In genomic region chr12:132006056-132006680, GRCh38 we compare ENCODE assay signal across 25 cellular contexts. TPM values are rescaled to one million over a fixed set of nuclear protein-coding genes. Genes with fewer than 3 reads are reported as not detected.
A peak's percentile ranks its signal among the peaks of the same experiment; 100 is the strongest.
DNase-seq lines count a peak whose midpoint lies in the region; ATAC-seq and TF ChIP-seq lines count a peak whose summit lies in the region.
"Had no signal": no experiment of that assay in that cellular context is flagged by ENCODE, and none has a peak within 500 bp of the region (broad histone marks: within the 10 kb centered on the region; RNA-seq: fewer than 3 reads in every experiment).

No MANE protein-coding gene starts in this region.

- ATAC-seq in GM21423 (IDR thresholded peaks at IDR 0.05; ENCODE audit: unreplicated experiment), result no peak
- ATAC-seq in HG03460 (IDR thresholded peaks at IDR 0.05; ENCODE audit: unreplicated experiment), result no peak
- ATAC-seq: body of pancreas, K562, PC-3, WTC11 had no signal

- H3K4me1 Mint-ChIP-seq in CD14-positive monocyte (peaks cover 4% of the 10 kb centered on the region), endothelial cell (ENCODE audit: unreplicated experiment) (no peaks in the 10 kb centered on the region)
- H3K4me1 Mint-ChIP-seq: mesothelial cell of epicardium had no signal

- DNase-seq in AG10803 (ENCODE audit: low read depth) (peak; percentile 72), CD14-positive monocyte (ENCODE audit: low spot score) (no peak), NOMO-1 treated with DMSO at 0.1 percent for 48 hours (lab: John Stamatoyannopoulos, UW; ENCODE audit: unreplicated experiment) (peak; percentile 45), endothelial cell (ENCODE audit: low spot score) (no peak), HuH-7 (ENCODE audit: low spot score) (no peak), activated gamma-delta T cell treated with Interleukin-2 at 50 U/mL for 16 hours (no peak)
- DNase-seq: activated CD8-positive, alpha-beta memory T cell treated with anti-CD3 and anti-CD28 coated beads, Interleukin-2, amount 50 U/mL, for 48 hours; body of pancreas; CD4-positive, alpha-beta T cell; EL; naive B cell; NCI-H1436 treated with DMSO at 0.1 percent for 48 hours; NCI-H345; NCI-H774; nucleus accumbens; PC-3; Right ventricle myocardium superior; uterus had no signal

- H3K36me3 Mint-ChIP-seq in CD14-positive monocyte (peaks cover 67 to 76% of the 10 kb centered on the region in 2 donors), endothelial cell (ENCODE audit: low read depth, unreplicated experiment) (peaks cover 28% of the 10 kb centered on the region)

- H3K9me3 Mint-ChIP-seq in CD14-positive monocyte, result no peaks in the 10 kb centered on the region
- no peaks in the 10 kb centered on the region for H3K9me3 Mint-ChIP-seq in endothelial cell (ENCODE audit: unreplicated experiment)
- H3K9me3 Mint-ChIP-seq: CD4-positive, alpha-beta T cell; mesothelial cell of epicardium; naive B cell; stimulated activated naive CD8-positive, alpha-beta T cell treated with anti-CD3 and anti-CD28 coated beads, Interleukin-15, Interleukin-2, amounts not matched to agents 100 ng/mL and 50 ng/mL, for 24 hours; WTC11 had no signal

- no peak overlapping the region for H3K4me3 ChIP-seq in AG10803 (ENCODE audit: low read length)
- H3K4me3 ChIP-seq: body of pancreas, K562, thoracic aorta, uterus had no signal

- H3K27ac Mint-ChIP-seq in CD14-positive monocyte (peak overlapping the region in 4 of 7 donors; percentile 23 to 61 (median 46)), endothelial cell (ENCODE audit: unreplicated experiment) (no peak overlapping the region)
- H3K27ac Mint-ChIP-seq: CD4-positive, alpha-beta T cell; mesothelial cell of epicardium; stimulated activated naive CD8-positive, alpha-beta T cell treated with anti-CD3 and anti-CD28 coated beads, Interleukin-15, Interleukin-2, amounts not matched to agents 100 ng/mL and 50 ng/mL, for 24 hours; WTC11 had no signal

- intact Hi-C loops in CD14-positive monocyte (cut with micrococcal nuclease), result no loop called here

- H3K4me3 Mint-ChIP-seq in CD14-positive monocyte, result no peak overlapping the region
- H3K4me3 Mint-ChIP-seq in endothelial cell (ENCODE audit: unreplicated experiment), result peak overlapping the region; percentile 16
- H3K4me3 Mint-ChIP-seq: CD4-positive, alpha-beta T cell; mesothelial cell of epicardium; stimulated activated naive CD8-positive, alpha-beta T cell treated with anti-CD3 and anti-CD28 coated beads, Interleukin-15, Interleukin-2, amounts not matched to agents 100 ng/mL and 50 ng/mL, for 24 hours; WTC11 had no signal

- TF ChIP-seq CTCF in AG10803 (conservative IDR thresholded peaks at IDR 0.05; ENCODE audit: low read length) (no peak), CD14-positive monocyte (IDR thresholded peaks at IDR 0.05) (no peak), endothelial cell (IDR thresholded peaks at IDR 0.05; ENCODE audit: unreplicated experiment) (no peak)

- H3K27me3 Mint-ChIP-seq in CD14-positive monocyte (ENCODE audit: low read depth in 3 of 3) (peaks cover 0 to 1% (median 0%) of the 10 kb centered on the region in 3 donors), endothelial cell (ENCODE audit: unreplicated experiment) (peaks cover 2% of the 10 kb centered on the region)
- H3K27me3 Mint-ChIP-seq: CD4-positive, alpha-beta T cell; naive B cell; stimulated activated naive CD8-positive, alpha-beta T cell treated with anti-CD3 and anti-CD28 coated beads, Interleukin-15, Interleukin-2, amounts not matched to agents 100 ng/mL and 50 ng/mL, for 24 hours had no signal

RNA-seq across cellular contexts. Expression of gene EP400, which starts 56.4 kb away (rescaled TPM):
- under 1 TPM; 0.65 to 0.81 TPM for polyA plus RNA-seq in CD14-positive monocyte
- total RNA-seq in endothelial cell (ENCODE audit: unreplicated experiment), result 66.2 TPM

Comparison
In these comparisons a context has a peak if more than half of its experiments do, and no peak if none do; other contexts are left out.
1. DNase-seq: peak in AG10803 (single experiment) and NOMO-1 treated with DMSO at 0.1 percent for 48 hours (single experiment); none in CD14-positive monocyte (single experiment), endothelial cell (single experiment), HuH-7 (single experiment) and activated gamma-delta T cell treated with Interleukin-2 at 50 U/mL for 16 hours (single experiment).